ENCODE assay signal across 15 cellular contexts in the genomic region with DNA sequence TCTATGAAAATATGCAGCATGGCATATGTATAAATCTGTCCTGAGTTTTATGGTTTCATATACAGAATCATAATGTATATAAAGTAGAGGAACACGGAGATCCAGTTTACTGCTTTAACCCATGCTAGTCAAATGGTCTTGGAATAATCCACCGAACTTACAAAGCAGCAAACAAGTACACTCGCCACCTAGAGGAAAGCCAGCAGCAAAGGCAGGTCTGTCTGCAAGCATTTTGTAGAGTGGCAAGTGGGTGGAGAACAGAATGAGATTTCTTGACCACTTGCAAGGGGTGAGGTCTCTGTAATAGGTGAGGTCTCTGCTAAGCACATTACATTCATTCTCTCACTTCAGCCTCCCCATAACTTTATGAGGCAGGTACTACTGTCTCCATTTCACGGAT.
DNase-seq lines count a peak whose midpoint lies in the region; ATAC-seq and TF ChIP-seq lines count a peak whose summit lies in the region.
"Had no signal": no experiment of that assay in that cellular context is flagged by ENCODE, and none has a peak within 500 bp of the region (broad histone marks: within the 10 kb centered on the region; RNA-seq: fewer than 3 reads in every experiment).

No MANE protein-coding gene starts in this region.

- peak; percentile 33 for TF ChIP-seq CTCF in 22Rv1 (IDR thresholded peaks at IDR 0.05)
- TF ChIP-seq CTCF in Calu3 (IDR thresholded peaks at IDR 0.05; ENCODE audit: unreplicated experiment) = no peak

- H3K27me3 Mint-ChIP-seq in Calu3 (ENCODE audit: unreplicated experiment) = peaks cover 92% of the 10 kb centered on the region

- no peak for ATAC-seq in GM18519 (IDR thresholded peaks at IDR 0.05; ENCODE audit: low FRiP score, unreplicated experiment)
- ATAC-seq in GM21737 (IDR thresholded peaks at IDR 0.05; ENCODE audit: unreplicated experiment) = no peak
- ATAC-seq: activated naive CD8-positive, alpha-beta T cell treated with anti-CD3 and anti-CD28 coated beads, Interleukin-2, amount 50 U/mL, for 24 hours; activated T-helper 17 cell treated with anti-CD3 and anti-CD28 coated beads, Interleukin-2, amount 50 U/mL, for 72 hours; heart right ventricle had no signal

- BruUV-seq in Calu3 (replicated peaks; lab: Mats Ljungman, UMichigan) = no TSS peak

- CTCF ChIA-PET in Calu3 (lab: Charles Lee) = no interaction called here

- H3K27ac ChIP-seq in 22Rv1 = no peak overlapping the region
- H3K27ac ChIP-seq: heart right ventricle had no signal

- peaks cover 6% of the 10 kb centered on the region for H3K4me1 Mint-ChIP-seq in Calu3 (ENCODE audit: low read depth, unreplicated experiment)
- H3K4me1 Mint-ChIP-seq: activated naive CD8-positive, alpha-beta T cell treated with anti-CD3 and anti-CD28 coated beads, Interleukin-2, amount 50 U/mL, for 24 hours; activated T-helper 17 cell treated with anti-CD3 and anti-CD28 coated beads, Interleukin-2, amount 50 U/mL, for 72 hours; memory B cell had no signal

- peak; percentile 1 for DNase-seq in ELR (ENCODE audit: low read depth)
- peak; percentile 49 for DNase-seq in NCI-H510A treated with DMSO at 0.1 percent for 48 hours (lab: John Stamatoyannopoulos, UW)
- peak; percentile 45 for DNase-seq in cerebellar cortex (ENCODE audit: low spot score)
- no peak for DNase-seq in Calu3
- no peak for DNase-seq in NCI-H128 (lab: John Stamatoyannopoulos, UW; ENCODE audit: unreplicated experiment)
- DNase-seq: activated naive CD8-positive, alpha-beta T cell treated with anti-CD3 and anti-CD28 coated beads, Interleukin-2, amount 50 U/mL, for 24 hours; heart right ventricle; kidney; NCI-H1930 had no signal

- intact Hi-C loops in Calu3 (cut with micrococcal nuclease; ENCODE audit: unreplicated experiment) = loop anchor here (1.0 to 10.0 kb wide), 2 partner anchors 86 to 265 kb away; no protein-coding TSS in a partner anchor

- H3K9me3 Mint-ChIP-seq in Calu3 (ENCODE audit: low read depth, unreplicated experiment) = no peaks in the 10 kb centered on the region
- H3K9me3 Mint-ChIP-seq: activated naive CD8-positive, alpha-beta T cell treated with anti-CD3 and anti-CD28 coated beads, Interleukin-2, amount 50 U/mL, for 24 hours; memory B cell; nephron had no signal

- no peak overlapping the region for H3K4me3 Mint-ChIP-seq in Calu3 (ENCODE audit: low read depth, unreplicated experiment)
- H3K4me3 Mint-ChIP-seq: activated naive CD8-positive, alpha-beta T cell treated with anti-CD3 and anti-CD28 coated beads, Interleukin-2, amount 50 U/mL, for 24 hours; activated T-helper 17 cell treated with anti-CD3 and anti-CD28 coated beads, Interleukin-2, amount 50 U/mL, for 72 hours; memory B cell; nephron had no signal

- H3K36me3 Mint-ChIP-seq in Calu3 (ENCODE audit: insufficient read depth, unreplicated experiment) = no peaks in the 10 kb centered on the region
- H3K36me3 Mint-ChIP-seq: memory B cell had no signal

- no peak overlapping the region for H3K27ac Mint-ChIP-seq in Calu3 (ENCODE audit: unreplicated experiment)
- H3K27ac Mint-ChIP-seq: activated naive CD8-positive, alpha-beta T cell treated with anti-CD3 and anti-CD28 coated beads, Interleukin-2, amount 50 U/mL, for 24 hours; activated T-helper 17 cell treated with anti-CD3 and anti-CD28 coated beads, Interleukin-2, amount 50 U/mL, for 72 hours; memory B cell; nephron had no signal

Comparison
In these comparisons a context has a peak if more than half of its experiments do, and no peak if none do; other contexts are left out.
1. DNase-seq: peak in ELR (single experiment), NCI-H510A treated with DMSO at 0.1 percent for 48 hours (single experiment) and cerebellar cortex (single experiment); none in Calu3 (single experiment) and NCI-H128 (single experiment).